Comparison of ENCODE assay signal across 1 cellular context in the genomic region with DNA sequence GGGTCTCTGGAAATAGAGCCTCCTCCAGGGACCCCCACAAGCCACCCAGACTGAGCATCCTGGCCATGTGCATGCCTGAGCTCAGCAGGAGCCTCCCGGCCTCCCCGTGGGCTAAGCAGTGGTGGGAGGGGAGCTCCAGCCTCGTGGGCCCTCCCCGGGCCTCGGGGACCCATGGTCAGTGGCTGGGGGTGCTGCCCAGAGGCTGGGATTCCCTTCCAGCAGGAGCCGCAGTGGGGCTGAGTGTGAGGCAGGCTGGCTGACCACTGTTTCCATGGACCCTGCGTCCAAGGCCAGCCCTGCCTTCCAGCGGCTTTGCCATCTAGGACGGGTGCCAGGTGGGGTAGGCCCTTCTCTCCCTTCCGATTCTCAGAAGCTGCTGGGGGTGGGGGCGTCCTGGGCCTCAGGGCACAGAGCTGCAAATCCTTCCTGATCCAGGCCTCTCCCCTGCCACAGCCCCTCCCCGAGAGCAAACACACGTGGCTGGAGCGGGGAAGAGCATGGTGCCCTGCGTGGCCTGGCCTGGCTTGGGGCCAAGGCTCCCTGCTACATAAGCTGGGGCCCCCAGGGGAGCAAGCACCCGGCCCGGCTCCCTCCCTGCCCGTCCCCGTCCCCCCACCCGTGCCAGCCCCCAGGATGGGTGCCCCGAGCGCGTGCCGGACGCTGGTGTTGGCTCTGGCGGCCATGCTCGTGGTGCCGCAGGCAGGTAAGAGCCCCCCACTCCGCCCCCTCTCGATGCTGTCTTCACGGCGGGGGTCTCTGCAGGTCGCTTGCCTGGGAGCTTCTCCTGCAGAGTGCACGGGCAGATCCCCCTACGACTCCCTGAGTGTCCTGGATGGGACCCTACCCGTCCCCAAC.
TF ChIP-seq lines count a peak whose summit lies in the region.

Gene MUC5B, plus strand, starts transcription at position 576 of the 855 bp plus-strand sequence. Its CDS starts 58 bp downstream, at position 634.

TF ChIP-seq in HepG2, 621 proteins besides CTCF, POLR2A, EP300 and RAD21 (continued from another document and continues in another):
- peak; percentile 54 for TF ChIP-seq ZNF687 (CRISPR knock-in tag; IDR thresholded peaks at IDR 0.05)
- TF ChIP-seq IRF2 (CRISPR knock-in tag; IDR thresholded peaks at IDR 0.05) = no peak
- TF ChIP-seq, protein P1, sequence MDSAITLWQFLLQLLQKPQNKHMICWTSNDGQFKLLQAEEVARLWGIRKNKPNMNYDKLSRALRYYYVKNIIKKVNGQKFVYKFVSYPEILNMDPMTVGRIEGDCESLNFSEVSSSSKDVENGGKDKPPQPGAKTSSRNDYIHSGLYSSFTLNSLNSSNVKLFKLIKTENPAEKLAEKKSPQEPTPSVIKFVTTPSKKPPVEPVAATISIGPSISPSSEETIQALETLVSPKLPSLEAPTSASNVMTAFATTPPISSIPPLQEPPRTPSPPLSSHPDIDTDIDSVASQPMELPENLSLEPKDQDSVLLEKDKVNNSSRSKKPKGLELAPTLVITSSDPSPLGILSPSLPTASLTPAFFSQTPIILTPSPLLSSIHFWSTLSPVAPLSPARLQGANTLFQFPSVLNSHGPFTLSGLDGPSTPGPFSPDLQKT (CRISPR knock-in tag; IDR thresholded peaks at IDR 0.05; ENCODE audit: borderline replicate concordance) = no peak
- no peak for TF ChIP-seq SP1 (IDR thresholded peaks at IDR 0.05)
- no peak for TF ChIP-seq SP1 (CRISPR knock-in tag; IDR thresholded peaks at IDR 0.05)
- no peak for TF ChIP-seq ZNF547 (CRISPR knock-in tag; IDR thresholded peaks at IDR 0.05)
- TF ChIP-seq, protein P2, sequence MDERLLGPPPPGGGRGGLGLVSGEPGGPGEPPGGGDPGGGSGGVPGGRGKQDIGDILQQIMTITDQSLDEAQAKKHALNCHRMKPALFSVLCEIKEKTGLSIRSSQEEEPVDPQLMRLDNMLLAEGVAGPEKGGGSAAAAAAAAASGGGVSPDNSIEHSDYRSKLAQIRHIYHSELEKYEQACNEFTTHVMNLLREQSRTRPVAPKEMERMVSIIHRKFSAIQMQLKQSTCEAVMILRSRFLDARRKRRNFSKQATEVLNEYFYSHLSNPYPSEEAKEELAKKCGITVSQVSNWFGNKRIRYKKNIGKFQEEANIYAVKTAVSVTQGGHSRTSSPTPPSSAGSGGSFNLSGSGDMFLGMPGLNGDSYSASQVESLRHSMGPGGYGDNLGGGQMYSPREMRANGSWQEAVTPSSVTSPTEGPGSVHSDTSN (CRISPR knock-in tag; IDR thresholded peaks at IDR 0.05) = no peak
- TF ChIP-seq ARID2 (CRISPR knock-in tag; IDR thresholded peaks at IDR 0.05; ENCODE audit: borderline replicate concordance) = no peak
- no peak for TF ChIP-seq NFYC (CRISPR knock-in tag; IDR thresholded peaks at IDR 0.05)
- TF ChIP-seq, protein P3, sequence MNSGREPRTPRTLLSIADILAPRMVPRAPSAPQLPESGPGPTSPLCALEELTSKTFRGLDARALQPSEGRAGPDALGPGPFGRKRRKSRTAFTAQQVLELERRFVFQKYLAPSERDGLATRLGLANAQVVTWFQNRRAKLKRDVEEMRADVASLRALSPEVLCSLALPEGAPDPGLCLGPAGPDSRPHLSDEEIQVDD (CRISPR knock-in tag; IDR thresholded peaks at IDR 0.05; ENCODE audit: borderline replicate concordance) = no peak
- TF ChIP-seq REXO4 (CRISPR knock-in tag; IDR thresholded peaks at IDR 0.05; ENCODE audit: borderline replicate concordance) = no peak
- TF ChIP-seq HNRNPL (IDR thresholded peaks at IDR 0.05; ENCODE audit: low read depth, low read length) = peak; percentile 51; the same call in 1 of the 2 replicates
- no peak for TF ChIP-seq ZNF337 (CRISPR knock-in tag; IDR thresholded peaks at IDR 0.05; ENCODE audit: borderline replicate concordance, low read depth)
- no peak for TF ChIP-seq KLF9 (CRISPR knock-in tag; IDR thresholded peaks at IDR 0.05; ENCODE audit: low read depth)
- TF ChIP-seq FOXK2 (IDR thresholded peaks at IDR 0.05) = no peak
- TF ChIP-seq ZNF572 (CRISPR knock-in tag; IDR thresholded peaks at IDR 0.05) = no peak
- TF ChIP-seq ZNF326 (CRISPR knock-in tag; IDR thresholded peaks at IDR 0.05; ENCODE audit: borderline replicate concordance) = no peak
- no peak for TF ChIP-seq ZBTB38 (CRISPR knock-in tag; IDR thresholded peaks at IDR 0.05)
- no peak for TF ChIP-seq ZNF264 (CRISPR knock-in tag; IDR thresholded peaks at IDR 0.05)
- no peak for TF ChIP-seq ZNF775 (CRISPR knock-in tag; IDR thresholded peaks at IDR 0.05; ENCODE audit: borderline replicate concordance)
- no peak for TF ChIP-seq ZNF468 (CRISPR knock-in tag; IDR thresholded peaks at IDR 0.05)
- TF ChIP-seq ZNF44 (CRISPR knock-in tag; IDR thresholded peaks at IDR 0.05) = no peak
- no peak for TF ChIP-seq ZNF496 (CRISPR knock-in tag; IDR thresholded peaks at IDR 0.05; ENCODE audit: insufficient replicate concordance)
- TF ChIP-seq ZBTB49 (CRISPR knock-in tag; IDR thresholded peaks at IDR 0.05; ENCODE audit: borderline replicate concordance) = no peak
- TF ChIP-seq BORCS8-MEF2B (CRISPR knock-in tag; IDR thresholded peaks at IDR 0.05) = no peak
- TF ChIP-seq JUN (CRISPR knock-in tag; IDR thresholded peaks at IDR 0.05) = no peak
- no peak for TF ChIP-seq SP140L (CRISPR knock-in tag; IDR thresholded peaks at IDR 0.05; ENCODE audit: borderline replicate concordance)
- no peak for TF ChIP-seq TBP (CRISPR knock-in tag; IDR thresholded peaks at IDR 0.05)
- TF ChIP-seq FOXA3 (CRISPR knock-in tag; IDR thresholded peaks at IDR 0.05) = 0 out of 2 replicates have a peak, but pooled peaks have one; percentile 21
- no peak for TF ChIP-seq SAFB2 (CRISPR knock-in tag; IDR thresholded peaks at IDR 0.05; ENCODE audit: borderline replicate concordance, low read depth)
- no peak for TF ChIP-seq SIN3A (IDR thresholded peaks at IDR 0.05; ENCODE audit: borderline replicate concordance, low read depth, low read length)
- TF ChIP-seq ZNF780A (CRISPR knock-in tag; IDR thresholded peaks at IDR 0.05) = no peak
- TF ChIP-seq SIN3B (IDR thresholded peaks at IDR 0.05; ENCODE audit: low read length) = no peak
- TF ChIP-seq, protein P4, sequence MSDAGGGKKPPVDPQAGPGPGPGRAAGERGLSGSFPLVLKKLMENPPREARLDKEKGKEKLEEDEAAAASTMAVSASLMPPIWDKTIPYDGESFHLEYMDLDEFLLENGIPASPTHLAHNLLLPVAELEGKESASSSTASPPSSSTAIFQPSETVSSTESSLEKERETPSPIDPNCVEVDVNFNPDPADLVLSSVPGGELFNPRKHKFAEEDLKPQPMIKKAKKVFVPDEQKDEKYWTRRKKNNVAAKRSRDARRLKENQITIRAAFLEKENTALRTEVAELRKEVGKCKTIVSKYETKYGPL (CRISPR knock-in tag; IDR thresholded peaks at IDR 0.05) = no peak
- 0 out of 2 replicates have a peak, but pooled peaks have one; percentile 10 for TF ChIP-seq NRL (CRISPR knock-in tag; IDR thresholded peaks at IDR 0.05; ENCODE audit: borderline replicate concordance)
- no peak for TF ChIP-seq HNF4G (IDR thresholded peaks at IDR 0.05; ENCODE audit: borderline replicate concordance, low read depth, low read length)
- TF ChIP-seq HNF4G (CRISPR knock-in tag; IDR thresholded peaks at IDR 0.05; ENCODE audit: borderline replicate concordance, low read depth) = no peak
- TF ChIP-seq ZNF7 (CRISPR knock-in tag; IDR thresholded peaks at IDR 0.05) = no peak
- TF ChIP-seq SP4 (CRISPR knock-in tag; IDR thresholded peaks at IDR 0.05) = no peak
- TF ChIP-seq ZNF501 (CRISPR knock-in tag; IDR thresholded peaks at IDR 0.05) = no peak
- TF ChIP-seq, protein P5, sequence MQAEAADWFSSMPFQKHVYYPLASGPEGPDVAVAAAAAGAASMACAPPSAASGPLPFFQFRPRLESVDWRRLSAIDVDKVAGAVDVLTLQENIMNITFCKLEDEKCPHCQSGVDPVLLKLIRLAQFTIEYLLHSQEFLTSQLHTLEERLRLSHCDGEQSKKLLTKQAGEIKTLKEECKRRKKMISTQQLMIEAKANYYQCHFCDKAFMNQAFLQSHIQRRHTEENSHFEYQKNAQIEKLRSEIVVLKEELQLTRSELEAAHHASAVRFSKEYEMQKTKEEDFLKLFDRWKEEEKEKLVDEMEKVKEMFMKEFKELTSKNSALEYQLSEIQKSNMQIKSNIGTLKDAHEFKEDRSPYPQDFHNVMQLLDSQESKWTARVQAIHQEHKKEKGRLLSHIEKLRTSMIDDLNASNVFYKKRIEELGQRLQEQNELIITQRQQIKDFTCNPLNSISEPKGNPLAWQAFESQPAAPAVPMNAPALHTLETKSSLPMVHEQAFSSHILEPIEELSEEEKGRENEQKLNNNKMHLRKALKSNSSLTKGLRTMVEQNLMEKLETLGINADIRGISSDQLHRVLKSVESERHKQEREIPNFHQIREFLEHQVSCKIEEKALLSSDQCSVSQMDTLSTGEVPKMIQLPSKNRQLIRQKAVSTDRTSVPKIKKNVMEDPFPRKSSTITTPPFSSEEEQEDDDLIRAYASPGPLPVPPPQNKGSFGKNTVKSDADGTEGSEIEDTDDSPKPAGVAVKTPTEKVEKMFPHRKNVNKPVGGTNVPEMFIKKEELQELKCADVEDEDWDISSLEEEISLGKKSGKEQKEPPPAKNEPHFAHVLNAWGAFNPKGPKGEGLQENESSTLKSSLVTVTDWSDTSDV (CRISPR knock-in tag; IDR thresholded peaks at IDR 0.05) = no peak
- TF ChIP-seq, protein P6, sequence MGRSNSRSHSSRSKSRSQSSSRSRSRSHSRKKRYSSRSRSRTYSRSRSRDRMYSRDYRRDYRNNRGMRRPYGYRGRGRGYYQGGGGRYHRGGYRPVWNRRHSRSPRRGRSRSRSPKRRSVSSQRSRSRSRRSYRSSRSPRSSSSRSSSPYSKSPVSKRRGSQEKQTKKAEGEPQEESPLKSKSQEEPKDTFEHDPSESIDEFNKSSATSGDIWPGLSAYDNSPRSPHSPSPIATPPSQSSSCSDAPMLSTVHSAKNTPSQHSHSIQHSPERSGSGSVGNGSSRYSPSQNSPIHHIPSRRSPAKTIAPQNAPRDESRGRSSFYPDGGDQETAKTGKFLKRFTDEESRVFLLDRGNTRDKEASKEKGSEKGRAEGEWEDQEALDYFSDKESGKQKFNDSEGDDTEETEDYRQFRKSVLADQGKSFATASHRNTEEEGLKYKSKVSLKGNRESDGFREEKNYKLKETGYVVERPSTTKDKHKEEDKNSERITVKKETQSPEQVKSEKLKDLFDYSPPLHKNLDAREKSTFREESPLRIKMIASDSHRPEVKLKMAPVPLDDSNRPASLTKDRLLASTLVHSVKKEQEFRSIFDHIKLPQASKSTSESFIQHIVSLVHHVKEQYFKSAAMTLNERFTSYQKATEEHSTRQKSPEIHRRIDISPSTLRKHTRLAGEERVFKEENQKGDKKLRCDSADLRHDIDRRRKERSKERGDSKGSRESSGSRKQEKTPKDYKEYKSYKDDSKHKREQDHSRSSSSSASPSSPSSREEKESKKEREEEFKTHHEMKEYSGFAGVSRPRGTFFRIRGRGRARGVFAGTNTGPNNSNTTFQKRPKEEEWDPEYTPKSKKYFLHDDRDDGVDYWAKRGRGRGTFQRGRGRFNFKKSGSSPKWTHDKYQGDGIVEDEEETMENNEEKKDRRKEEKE (IDR thresholded peaks at IDR 0.05) = no peak
- TF ChIP-seq GZF1 (CRISPR knock-in tag; IDR thresholded peaks at IDR 0.05) = no peak
- TF ChIP-seq, protein P7, sequence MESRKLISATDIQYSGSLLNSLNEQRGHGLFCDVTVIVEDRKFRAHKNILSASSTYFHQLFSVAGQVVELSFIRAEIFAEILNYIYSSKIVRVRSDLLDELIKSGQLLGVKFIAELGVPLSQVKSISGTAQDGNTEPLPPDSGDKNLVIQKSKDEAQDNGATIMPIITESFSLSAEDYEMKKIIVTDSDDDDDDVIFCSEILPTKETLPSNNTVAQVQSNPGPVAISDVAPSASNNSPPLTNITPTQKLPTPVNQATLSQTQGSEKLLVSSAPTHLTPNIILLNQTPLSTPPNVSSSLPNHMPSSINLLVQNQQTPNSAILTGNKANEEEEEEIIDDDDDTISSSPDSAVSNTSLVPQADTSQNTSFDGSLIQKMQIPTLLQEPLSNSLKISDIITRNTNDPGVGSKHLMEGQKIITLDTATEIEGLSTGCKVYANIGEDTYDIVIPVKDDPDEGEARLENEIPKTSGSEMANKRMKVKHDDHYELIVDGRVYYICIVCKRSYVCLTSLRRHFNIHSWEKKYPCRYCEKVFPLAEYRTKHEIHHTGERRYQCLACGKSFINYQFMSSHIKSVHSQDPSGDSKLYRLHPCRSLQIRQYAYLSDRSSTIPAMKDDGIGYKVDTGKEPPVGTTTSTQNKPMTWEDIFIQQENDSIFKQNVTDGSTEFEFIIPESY (CRISPR knock-in tag; IDR thresholded peaks at IDR 0.05) = no peak
